In the genomic region with DNA sequence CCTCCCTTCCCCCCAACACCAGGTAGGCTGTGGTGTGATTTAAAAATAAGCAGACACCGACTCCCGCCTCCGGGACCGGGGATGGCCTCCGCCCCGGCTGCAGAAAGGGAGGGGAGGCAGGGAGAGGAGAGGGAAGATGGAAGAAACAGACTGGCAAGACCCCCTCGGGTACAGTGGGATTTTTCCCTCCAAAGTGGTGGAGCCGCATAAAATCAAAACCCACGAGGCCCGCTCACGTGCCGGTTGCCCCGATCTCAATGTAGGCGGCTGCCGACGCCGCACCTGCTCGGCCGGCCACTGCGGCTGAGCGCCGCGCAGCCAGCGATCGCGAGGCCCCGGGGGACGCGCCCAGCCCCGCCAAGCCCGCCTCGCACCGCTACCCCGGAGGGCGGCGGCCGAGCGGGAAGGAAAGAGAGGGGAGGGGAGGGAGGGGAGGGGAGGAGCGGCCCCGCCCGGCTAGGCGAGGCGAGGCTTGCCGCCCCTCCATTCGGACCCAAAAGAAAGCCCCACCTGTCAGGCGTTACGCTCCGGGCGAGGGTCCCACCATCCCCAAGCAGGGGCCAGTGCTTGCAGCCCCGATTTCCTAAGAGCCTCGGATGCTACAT, we compare ENCODE assay signal across 9 cellular contexts. TPM values are rescaled to one million over a fixed set of nuclear protein-coding genes. Genes with fewer than 3 reads are reported as not detected.
A peak's percentile ranks its signal among the peaks of the same experiment; 100 is the strongest.
DNase-seq lines count a peak whose midpoint lies in the region; ATAC-seq lines count a peak whose summit lies in the region.
"Had no signal": no experiment of that assay in that cellular context is flagged by ENCODE, and none has a peak within 500 bp of the region (broad histone marks: within the 10 kb centered on the region; RNA-seq: fewer than 3 reads in every experiment).

No MANE protein-coding gene starts in this region.

- ATAC-seq in naive B cell (ENCODE audit: low read depth in 2 of 2) (peak; percentile 40 to 52), left lobe of liver (no peak)

- peaks cover 13 to 39% (median 29%) of the 10 kb centered on the region in 3 donors for H3K27me3 Mint-ChIP-seq in naive B cell

- H3K27ac Mint-ChIP-seq in naive B cell = peak overlapping the region; percentile 44 to 97 (median 86)

- H3K4me1 Mint-ChIP-seq in naive B cell = peaks cover 11 to 28% (median 22%) of the 10 kb centered on the region in 3 donors

- no peaks in the 10 kb centered on the region for H3K36me3 Mint-ChIP-seq in naive B cell

- peak overlapping the region; percentile 69 for H3K27ac ChIP-seq in cingulate gyrus (ENCODE audit: low read depth, low read length)
- H3K27ac ChIP-seq: SJSA1 had no signal

- peak; percentile 8 for DNase-seq in NCI-H2196 (lab: John Stamatoyannopoulos, UW; ENCODE audit: unreplicated experiment)
- no peak for DNase-seq in NCI-H2196 treated with DMSO at 0.1 percent for 48 hours (lab: John Stamatoyannopoulos, UW; ENCODE audit: unreplicated experiment)
- peak; percentile 32 for DNase-seq in NCI-H774 (lab: John Stamatoyannopoulos, UW)
- DNase-seq in naive B cell = peak; percentile 42
- DNase-seq in cortex of kidney (lab: John Stamatoyannopoulos, UW) = no peak
- DNase-seq in AML-193 (lab: John Stamatoyannopoulos, UW) = no peak
- no peak for DNase-seq in left lobe of liver (ENCODE audit: low spot score)

- peak overlapping the region; percentile 76 to 96 (median 93) for H3K4me3 Mint-ChIP-seq in naive B cell

- no peaks in the 10 kb centered on the region for H3K9me3 Mint-ChIP-seq in naive B cell

RNA-seq across cellular contexts. Expression of gene ADD2, which starts 0.8 kb away (rescaled TPM):
- 10 to 100 TPM in 2 of 6 donors, 1 to 10 TPM in 4; 1.9 to 12.5 (median 4.9) TPM for polyA plus RNA-seq in naive B cell (ENCODE audit: low read depth in 6 of 6)
- total RNA-seq in left lobe of liver = 0.33 TPM
- total RNA-seq: SJSA1 had no signal

RNA-seq across cellular contexts. Expression of gene FIGLA, which starts 23.2 kb away (rescaled TPM):
- not detected for polyA plus RNA-seq in naive B cell (ENCODE audit: low read depth in 6 of 6)
- total RNA-seq in left lobe of liver = not detected
- total RNA-seq: SJSA1 had no signal

RNA-seq across cellular contexts. Expression of gene CLEC4F, which starts 53.2 kb away (rescaled TPM):
- not detected for polyA plus RNA-seq in naive B cell (ENCODE audit: low read depth in 6 of 6)
- not detected for total RNA-seq in left lobe of liver
- total RNA-seq: SJSA1 had no signal

Comparison
In these comparisons a context has a peak if more than half of its experiments do, and no peak if none do; other contexts are left out.
1. DNase-seq: peak in NCI-H2196 (single experiment), NCI-H774 (single experiment) and naive B cell (single experiment); none in NCI-H2196 treated with DMSO at 0.1 percent for 48 hours (single experiment), cortex of kidney (single experiment), AML-193 (0 of 2) and left lobe of liver (single experiment).